In the genomic region with DNA sequence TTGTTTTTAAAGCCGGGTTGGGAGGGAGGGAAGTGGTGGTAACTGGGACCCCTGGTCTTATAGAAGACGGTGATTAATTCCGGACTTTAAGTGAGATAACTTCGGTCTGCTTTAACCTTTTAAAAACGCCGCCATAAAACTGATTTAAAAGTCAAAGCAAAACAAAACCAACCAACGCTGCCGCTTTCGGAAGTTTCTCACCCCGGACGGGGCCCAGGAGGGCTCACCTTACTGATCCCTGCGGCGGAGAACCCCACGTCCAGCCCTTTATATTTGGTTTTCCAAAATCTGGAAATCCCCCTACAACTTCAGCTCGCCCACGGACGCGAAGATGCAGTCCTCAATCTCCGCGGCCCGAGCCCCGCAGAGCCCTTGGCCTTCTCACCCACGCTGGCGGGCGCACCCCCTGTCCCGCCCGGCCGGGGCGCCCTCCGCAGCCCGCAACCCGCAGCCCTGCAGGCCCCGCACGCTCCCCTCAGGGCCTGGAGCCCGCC, we compare ENCODE assay signal across 1 cellular context.
TF ChIP-seq lines count a peak whose summit lies in the region.

No MANE protein-coding gene starts in this region.

TF ChIP-seq in K562, 482 proteins besides CTCF, POLR2A, EP300 and RAD21 (continued from another document):
- TF ChIP-seq HLTF (IDR thresholded peaks at IDR 0.05) (no peak), PML (IDR thresholded peaks at IDR 0.05; ENCODE audit: low read length) (no peak), CTCFL (IDR thresholded peaks at IDR 0.05; ENCODE audit: borderline replicate concordance, insufficient read depth, low read depth, low read length, poor library complexity, severe bottlenecking) (peak; percentile 21), YY1 (IDR thresholded peaks at IDR 0.05; ENCODE audit: borderline replicate concordance in 1 of 3, control insufficient read depth in 1 of 3, extremely low read depth in 1 of 3, insufficient read depth in 3 of 3, insufficient read length in 1 of 3, insufficient replicate concordance in 2 of 3, low read depth in 1 of 3, low read length in 2 of 3) (no peak), SIN3A (IDR thresholded peaks at IDR 0.05; ENCODE audit: borderline replicate concordance in 2 of 2, control insufficient read depth in 1 of 2, low read depth in 2 of 2, low read length in 2 of 2) (peak; percentile 26 to 72; a peak in 1 of 4 replicates), FOXJ3 (CRISPR knock-in tag; IDR thresholded peaks at IDR 0.05) (no peak), SRF (CRISPR knock-in tag; IDR thresholded peaks at IDR 0.05) (no peak), XRCC4 (IDR thresholded peaks at IDR 0.05; ENCODE audit: extremely low read depth, insufficient read depth, insufficient read length) (no peak), TCF7L2 (IDR thresholded peaks at IDR 0.05; ENCODE audit: low read depth, low read length) (no peak), KAT7 (CRISPR knock-in tag; IDR thresholded peaks at IDR 0.05; ENCODE audit: borderline replicate concordance) (peak; percentile 6; the same call in 1 of the 2 replicates), DDX20 (tag; IDR thresholded peaks at IDR 0.05; ENCODE audit: low read depth) (no peak), EGR1 (conservative IDR thresholded peaks at IDR 0.05) (peak; percentile 40), UBTF (IDR thresholded peaks at IDR 0.05; ENCODE audit: borderline replicate concordance in 1 of 2, low read depth in 2 of 2, low read length in 2 of 2) (peak; percentile 42 to 55; a peak in 1 of 4 replicates), CBX3 (IDR thresholded peaks at IDR 0.05; ENCODE audit: borderline replicate concordance in 1 of 2, low read length in 2 of 2) (no peak)
- TF ChIP-seq, protein P1, sequence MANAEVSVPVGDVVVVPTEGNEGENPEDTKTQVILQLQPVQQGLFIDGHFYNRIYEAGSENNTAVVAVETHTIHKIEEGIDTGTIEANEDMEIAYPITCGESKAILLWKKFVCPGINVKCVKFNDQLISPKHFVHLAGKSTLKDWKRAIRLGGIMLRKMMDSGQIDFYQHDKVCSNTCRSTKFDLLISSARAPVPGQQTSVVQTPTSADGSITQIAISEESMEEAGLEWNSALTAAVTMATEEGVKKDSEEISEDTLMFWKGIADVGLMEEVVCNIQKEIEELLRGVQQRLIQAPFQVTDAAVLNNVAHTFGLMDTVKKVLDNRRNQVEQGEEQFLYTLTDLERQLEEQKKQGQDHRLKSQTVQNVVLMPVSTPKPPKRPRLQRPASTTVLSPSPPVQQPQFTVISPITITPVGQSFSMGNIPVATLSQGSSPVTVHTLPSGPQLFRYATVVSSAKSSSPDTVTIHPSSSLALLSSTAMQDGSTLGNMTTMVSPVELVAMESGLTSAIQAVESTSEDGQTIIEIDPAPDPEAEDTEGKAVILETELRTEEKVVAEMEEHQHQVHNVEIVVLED (CRISPR knock-in tag; IDR thresholded peaks at IDR 0.05), result no peak
- TF ChIP-seq, protein P2, sequence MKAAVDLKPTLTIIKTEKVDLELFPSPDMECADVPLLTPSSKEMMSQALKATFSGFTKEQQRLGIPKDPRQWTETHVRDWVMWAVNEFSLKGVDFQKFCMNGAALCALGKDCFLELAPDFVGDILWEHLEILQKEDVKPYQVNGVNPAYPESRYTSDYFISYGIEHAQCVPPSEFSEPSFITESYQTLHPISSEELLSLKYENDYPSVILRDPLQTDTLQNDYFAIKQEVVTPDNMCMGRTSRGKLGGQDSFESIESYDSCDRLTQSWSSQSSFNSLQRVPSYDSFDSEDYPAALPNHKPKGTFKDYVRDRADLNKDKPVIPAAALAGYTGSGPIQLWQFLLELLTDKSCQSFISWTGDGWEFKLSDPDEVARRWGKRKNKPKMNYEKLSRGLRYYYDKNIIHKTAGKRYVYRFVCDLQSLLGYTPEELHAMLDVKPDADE (conservative IDR thresholded peaks at IDR 0.05; ENCODE audit: control insufficient read depth, low read depth, low read length), result peak; percentile 43; the same call in 1 of the 2 replicates
